22 cellular contexts compared by ENCODE assay signal in the genomic region with DNA sequence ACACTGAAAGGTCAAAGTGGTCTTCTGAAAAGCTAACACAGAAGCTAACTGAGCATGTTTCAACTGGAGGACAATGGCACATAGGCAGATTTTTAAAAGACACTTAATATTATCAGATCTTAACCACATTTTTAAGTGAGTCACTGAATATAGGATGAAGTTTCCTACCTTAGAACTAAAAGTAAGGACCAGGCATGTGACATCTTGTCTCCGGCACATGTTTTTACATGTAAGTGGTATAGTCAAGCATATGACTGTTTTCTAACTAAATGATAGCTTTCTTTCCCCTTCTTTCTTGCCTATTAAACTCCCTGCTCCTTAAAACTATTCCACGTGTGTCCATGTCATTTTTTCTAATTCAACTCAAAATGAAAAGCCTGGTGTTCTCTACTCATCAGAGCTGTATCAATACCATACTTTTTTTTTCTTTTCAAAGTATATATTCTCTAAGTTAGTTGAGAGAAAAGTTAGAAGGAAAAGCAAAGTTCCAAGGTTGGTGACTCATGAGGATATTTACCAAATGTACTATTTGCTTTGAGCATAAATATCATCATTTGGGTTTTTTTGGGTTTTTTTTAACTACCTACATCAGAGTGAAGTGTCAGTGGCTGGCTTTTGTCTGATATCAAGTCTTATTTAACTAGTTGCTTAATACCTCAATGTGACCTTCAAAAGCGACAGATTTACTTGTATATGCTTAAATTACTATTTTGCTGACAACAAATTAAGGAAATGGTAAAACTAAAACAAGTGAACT.
DNase-seq lines count a peak whose midpoint lies in the region; ATAC-seq, FAIRE-seq and TF ChIP-seq lines count a peak whose summit lies in the region.
"Had no signal": no experiment of that assay in that cellular context is flagged by ENCODE, and none has a peak within 500 bp of the region (broad histone marks: within the 10 kb centered on the region; RNA-seq: fewer than 3 reads in every experiment).

No MANE protein-coding gene starts in this region.

- no peak for TF ChIP-seq EP300 in HepG2 (IDR thresholded peaks at IDR 0.05; ENCODE audit: low read depth in 2 of 2, low read length in 2 of 2)
- TF ChIP-seq EP300 in HepG2 (CRISPR knock-in tag; IDR thresholded peaks at IDR 0.05; ENCODE audit: borderline replicate concordance): no peak
- TF ChIP-seq EP300 in K562 (IDR thresholded peaks at IDR 0.05; ENCODE audit: low read length): no peak

- H3K4me1 ChIP-seq in HepG2 (ENCODE audit: insufficient read depth, low read length) (no peaks in the 10 kb centered on the region), right lobe of liver (no peaks in the 10 kb centered on the region), K562 (replicated peaks in 1 of 2; ENCODE audit: control insufficient read depth in 2 of 2, insufficient read depth in 2 of 2, low read length in 2 of 2) (no peaks in the 10 kb centered on the region), smooth muscle cell (ENCODE audit: low read depth) (no peaks in the 10 kb centered on the region), right atrium auricular region (no peaks in the 10 kb centered on the region)
- H3K4me1 ChIP-seq: BE2C had no signal

- CTCF ChIA-PET in HepG2 (lab: Yijun Ruan, JAX; ENCODE audit: low intra/inter-chr PET ratio, low total read pairs) (no interaction called here), K562 (lab: Yijun Ruan, JAX; ENCODE audit: low intra/inter-chr PET ratio) (no interaction called here)

- H4K20me1 ChIP-seq in HepG2 (ENCODE audit: insufficient read depth, low read length) (no peaks in the 10 kb centered on the region), K562 (replicated peaks; ENCODE audit: control insufficient read depth, insufficient read depth, low read length) (no peaks in the 10 kb centered on the region), smooth muscle cell (ENCODE audit: low read depth) (no peaks in the 10 kb centered on the region)

- H3K79me2 ChIP-seq in HepG2 (ENCODE audit: insufficient read depth, low read length): no peaks in the 10 kb centered on the region
- no peaks in the 10 kb centered on the region for H3K79me2 ChIP-seq in K562 (ENCODE audit: control insufficient read depth, insufficient read depth, low read length)
- no peaks in the 10 kb centered on the region for H3K79me2 ChIP-seq in smooth muscle cell (ENCODE audit: low read depth)

- in situ Hi-C loops in HepG2 (cut with HindIII; ENCODE audit: extremely low pct_ligation_motif_present, low pct_unique_long_range_greater_than_20kb) (no loop called here), K562 (cut with MboI) (no loop called here)

- BruUV-seq in HepG2 (replicated peaks; lab: Mats Ljungman, UMichigan) (no TSS peak), K562 (replicated peaks; lab: Mats Ljungman, UMichigan) (no TSS peak)

- FAIRE-seq in HepG2 (lab: Jason Lieb, UNC): no peak
- FAIRE-seq in K562 (lab: Jason Lieb, UNC): no peak
- FAIRE-seq: G401.6 had no signal

- no peak overlapping the region for H2AFZ ChIP-seq in HepG2 (ENCODE audit: low read length)
- no peak overlapping the region for H2AFZ ChIP-seq in K562 (ENCODE audit: low read depth, low read length)
- H2AFZ ChIP-seq in smooth muscle cell (ENCODE audit: low read depth): no peak overlapping the region

- no peaks in the 10 kb centered on the region for H3K36me3 ChIP-seq in HepG2 (replicated peaks in 1 of 2; ENCODE audit: control insufficient read depth in 1 of 2, insufficient read depth in 2 of 2, low read length in 2 of 2)
- no peaks in the 10 kb centered on the region for H3K36me3 ChIP-seq in right lobe of liver
- H3K36me3 ChIP-seq in K562 (ENCODE audit: control insufficient read depth, insufficient read depth, low read length): peaks cover 4% of the 10 kb centered on the region; the same call in 2 of the 3 replicates
- no peaks in the 10 kb centered on the region for H3K36me3 ChIP-seq in smooth muscle cell (ENCODE audit: low read depth)
- no peaks in the 10 kb centered on the region for H3K36me3 ChIP-seq in right atrium auricular region
- H3K36me3 ChIP-seq: BE2C, SJSA1 had no signal

- no peaks in the 10 kb centered on the region for H3K9me1 ChIP-seq in K562 (ENCODE audit: control insufficient read depth, insufficient read depth, low read length)

- intact Hi-C loops in HepG2 (cut with micrococcal nuclease; ENCODE audit: unreplicated experiment) (no loop called here), right lobe of liver (cut with DNase I) (no loop called here), K562 (cut with micrococcal nuclease) (no loop called here)

- H3K9ac ChIP-seq in HepG2 (ENCODE audit: insufficient read depth, low read depth, low read length): no peak overlapping the region
- no peak overlapping the region for H3K9ac ChIP-seq in K562 (ENCODE audit: insufficient read depth in 1 of 2, low read depth in 2 of 2, low read length in 2 of 2)
- H3K9ac ChIP-seq in smooth muscle cell (ENCODE audit: low read depth): no peak overlapping the region

- 35% methylated on average over 3 of the region's 3 CpGs for WGBS in HepG2 (ENCODE audit: low lambda C conversion rate)
- WGBS in right lobe of liver (ENCODE audit: insufficient coverage, low coverage, low lambda C conversion rate, missing lambda C conversion rate): 81% methylated on average over 3 of the region's 3 CpGs
- 98% methylated on average over 3 of the region's 3 CpGs for WGBS in K562 (ENCODE audit: insufficient coverage, low coverage, missing lambda C conversion rate)
- 78% methylated on average over 3 of the region's 3 CpGs for WGBS in smooth muscle cell (ENCODE audit: low lambda C conversion rate)

- ATAC-seq in HepG2 (no peak), right lobe of liver (no peak), K562 (no peak)
- ATAC-seq: HCT116 had no signal

- H3F3A ChIP-seq in smooth muscle cell (ENCODE audit: low read depth): no peaks in the 10 kb centered on the region

- H3K9me3 ChIP-seq in HepG2 (ENCODE audit: low read length) (no peaks in the 10 kb centered on the region), right lobe of liver (no peaks in the 10 kb centered on the region), K562 (replicated peaks; ENCODE audit: control insufficient read depth, insufficient read depth, low read depth, low read length) (peaks cover 12% of the 10 kb centered on the region), smooth muscle cell (replicated peaks; ENCODE audit: low read depth) (no peaks in the 10 kb centered on the region), right atrium auricular region (peaks cover 0 to 7% of the 10 kb centered on the region in 2 donors)
- H3K9me3 ChIP-seq: BE2C, SJSA1 had no signal

- TF ChIP-seq CTCF in HepG2 (CRISPR knock-in tag; IDR thresholded peaks at IDR 0.05): no peak
- no peak for TF ChIP-seq CTCF in right lobe of liver (IDR thresholded peaks at IDR 0.05)
- TF ChIP-seq CTCF in K562 (IDR thresholded peaks at IDR 0.05 in 2 of 3, conservative IDR thresholded peaks at IDR 0.05 in 1 of 3; ENCODE audit: insufficient read depth in 2 of 3, low read depth in 1 of 3, low read length in 3 of 3): no peak
- no peak for TF ChIP-seq CTCF in fibroblast of mammary gland (conservative IDR thresholded peaks at IDR 0.05; ENCODE audit: control insufficient read depth, insufficient read depth, low read depth, low read length)
- TF ChIP-seq CTCF in smooth muscle cell (IDR thresholded peaks at IDR 0.05; ENCODE audit: borderline replicate concordance, insufficient read depth, poor library complexity, severe bottlenecking): no peak
- no peak for TF ChIP-seq CTCF in right atrium auricular region (IDR thresholded peaks at IDR 0.05)

- H3K4me3 ChIP-seq in HepG2 (replicated peaks in 1 of 3; ENCODE audit: insufficient read depth in 1 of 3, low read depth in 2 of 3, low read length in 3 of 3) (no peak overlapping the region), right lobe of liver (no peak overlapping the region), K562 (no peak overlapping the region), fibroblast of mammary gland (ENCODE audit: control insufficient read depth, low read depth, low read length) (no peak overlapping the region), smooth muscle cell (no peak overlapping the region), right atrium auricular region (no peak overlapping the region)
- H3K4me3 ChIP-seq: SJSA1 had no signal

- no peaks in the 10 kb centered on the region for H3K27me3 ChIP-seq in HepG2 (ENCODE audit: control insufficient read depth in 1 of 2, insufficient read depth in 2 of 2, low read length in 2 of 2)
- no peaks in the 10 kb centered on the region for H3K27me3 ChIP-seq in right lobe of liver
- no peaks in the 10 kb centered on the region for H3K27me3 ChIP-seq in K562 (ENCODE audit: control insufficient read depth in 2 of 2, insufficient read depth in 2 of 2, low read length in 2 of 2)
- no peaks in the 10 kb centered on the region for H3K27me3 ChIP-seq in smooth muscle cell (ENCODE audit: low read depth)
- H3K27me3 ChIP-seq in right atrium auricular region: no peaks in the 10 kb centered on the region
- H3K27me3 ChIP-seq: BE2C, SJSA1 had no signal

- POLR2A ChIA-PET in HepG2 (lab: Yijun Ruan, JAX) (no interaction called here), K562 (lab: Yijun Ruan, JAX) (no interaction called here)

- no peak for TF ChIP-seq RAD21 in HepG2 (CRISPR knock-in tag; IDR thresholded peaks at IDR 0.05)
- TF ChIP-seq RAD21 in K562 (CRISPR knock-in tag; conservative IDR thresholded peaks at IDR 0.05 in 1 of 2, IDR thresholded peaks at IDR 0.05 in 1 of 2): no peak

- no peak overlapping the region for H3K4me2 ChIP-seq in HepG2 (ENCODE audit: low read depth, low read length)
- H3K4me2 ChIP-seq in K562 (ENCODE audit: insufficient read depth, low read length): no peak overlapping the region
- peak overlapping the region; percentile 55 for H3K4me2 ChIP-seq in smooth muscle cell

- TF ChIP-seq POLR2A in HepG2 (IDR thresholded peaks at IDR 0.05; ENCODE audit: insufficient read depth in 1 of 2, low read depth in 2 of 2, low read length in 2 of 2) (no peak), right lobe of liver (IDR thresholded peaks at IDR 0.05) (no peak), K562 (conservative IDR thresholded peaks at IDR 0.05) (no peak)

- no peak for DNase-seq in HepG2 (ENCODE audit: low spot score)
- DNase-seq in right lobe of liver: no peak
- no peak for DNase-seq in K562 (ENCODE audit: extremely low read depth in 1 of 4, low spot score in 3 of 4)
- DNase-seq in fibroblast of mammary gland (ENCODE audit: low read depth): peak; percentile 13
- DNase-seq in smooth muscle cell (lab: John Stamatoyannopoulos, UW; ENCODE audit: unreplicated experiment): no peak
- DNase-seq in inferior parietal cortex (ENCODE audit: extremely low spot score): no peak
- DNase-seq in cerebellum (ENCODE audit: low spot score): no peak
- no peak for DNase-seq in right atrium auricular region (ENCODE audit: low spot score)
- DNase-seq: 8988T; BE2C; CD4-positive, CD25-positive, alpha-beta regulatory T cell; COR-L47; DMS 273 treated with DMSO at 0.1 percent for 48 hours; DND-41; KBM-7; NCI-H1417; NCI-H1930; NCI-H345; NCI-H524 treated with DMSO at 0.1 percent for 48 hours had no signal

- no peak overlapping the region for H3K27ac ChIP-seq in HepG2 (ENCODE audit: extremely low read length, insufficient read depth, low read length)
- H3K27ac ChIP-seq in right lobe of liver: no peak overlapping the region
- H3K27ac ChIP-seq in K562 (ENCODE audit: extremely low read depth, low read depth, low read length): no peak overlapping the region
- H3K27ac ChIP-seq in smooth muscle cell (ENCODE audit: low read depth): peak overlapping the region; percentile 73
- no peak overlapping the region for H3K27ac ChIP-seq in right atrium auricular region
- H3K27ac ChIP-seq: SJSA1 had no signal

Comparison
In these comparisons a context has a peak if more than half of its experiments do, and no peak if none do; other contexts are left out.
1. Of the 241 proteins assayed by ChIP-seq in both HepG2 and K562: peak only in HepG2: MNT; only in K562: none; in both: none; in neither: 240.